ENCODE assay signal across 4 cellular contexts in the genomic region with DNA sequence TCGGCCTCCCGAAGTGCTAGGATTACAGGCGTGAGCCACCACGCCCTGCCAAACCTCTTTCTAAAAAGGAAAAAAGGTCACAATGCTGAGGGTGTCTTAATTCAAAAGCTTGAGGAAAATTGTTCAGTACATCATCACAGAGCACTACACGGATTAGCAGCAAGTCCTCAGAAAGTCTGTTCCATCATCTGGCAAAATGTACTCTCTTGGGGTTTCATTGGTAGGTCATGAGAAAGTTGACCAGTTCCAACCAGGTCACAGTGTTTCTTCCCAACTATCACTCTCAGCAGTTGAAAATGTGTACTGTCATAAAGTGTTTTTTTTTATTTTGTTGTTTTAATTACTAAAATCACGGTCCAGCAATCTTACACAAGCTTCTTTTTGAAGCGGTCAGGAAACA.
"Had no signal": no experiment of that assay in that cellular context is flagged by ENCODE, and none has a peak within 500 bp of the region (broad histone marks: within the 10 kb centered on the region; RNA-seq: fewer than 3 reads in every experiment).

No MANE protein-coding gene starts in this region.

- H3K4me3 ChIP-seq: GM23338 had no signal

- ATAC-seq: GM23338 had no signal

- DNase-seq: H9, HCEC 1CT, IMR-90 had no signal
